In genomic region chr5:97009212-97009898, GRCh38 we compare ENCODE assay signal across 9 cellular contexts.
A peak's percentile ranks its signal among the peaks of the same experiment; 100 is the strongest.
DNase-seq lines count a peak whose midpoint lies in the region; ATAC-seq and TF ChIP-seq lines count a peak whose summit lies in the region.
"Had no signal": no experiment of that assay in that cellular context is flagged by ENCODE, and none has a peak within 500 bp of the region (broad histone marks: within the 10 kb centered on the region; RNA-seq: fewer than 3 reads in every experiment).

No MANE protein-coding gene starts in this region.

- peaks cover 0 to 4% of the 10 kb centered on the region in 2 donors for H3K36me3 ChIP-seq in thyroid gland

- H3K9me3 ChIP-seq in thyroid gland, result no peaks in the 10 kb centered on the region

- intact Hi-C loops in left colon (cut with DNase I, micrococcal nuclease), result loop anchor here in 1 of 2 donors (10.0 kb wide), 2 partner anchors 145 to 155 kb away; no protein-coding TSS in a partner anchor
- intact Hi-C loops in thyroid gland (cut with DNase I), result no loop called here

- H3K27ac ChIP-seq in thyroid gland, result no peak overlapping the region

- no peaks in the 10 kb centered on the region for H3K27me3 ChIP-seq in thyroid gland

- H3K4me1 ChIP-seq in thyroid gland, result no peaks in the 10 kb centered on the region

- DNase-seq in SK-MEL-5 (ENCODE audit: low read depth, low spot score) (peak; percentile 19), left colon (no peak), ecto neural progenitor cell (ENCODE audit: low spot score) (no peak), thyroid gland (no peak), NCI-H2196 treated with DMSO at 0.1 percent for 48 hours (lab: John Stamatoyannopoulos, UW; ENCODE audit: unreplicated experiment) (no peak)
- DNase-seq: IMR-90 had no signal

- no peak for TF ChIP-seq POLR2A in thyroid gland (IDR thresholded peaks at IDR 0.05)

- peak; percentile 75 for ATAC-seq in GM18499 (IDR thresholded peaks at IDR 0.05; ENCODE audit: insufficient read depth, unreplicated experiment)
- ATAC-seq in HG02623 (IDR thresholded peaks at IDR 0.05; ENCODE audit: unreplicated experiment), result peak; percentile 71
- peak; percentile 46 for ATAC-seq in left colon
- no peak for ATAC-seq in HG03280 (IDR thresholded peaks at IDR 0.05; ENCODE audit: unreplicated experiment)

- no peak overlapping the region for H3K4me3 ChIP-seq in thyroid gland (replicated peaks in 1 of 3)

- no peak for TF ChIP-seq CTCF in thyroid gland (IDR thresholded peaks at IDR 0.05)

- 62 to 80% methylated on average over 3 of the region's 3 CpGs for WGBS in thyroid gland, 2 donors

- in situ Hi-C loops in SK-MEL-5 (cut with HindIII; ENCODE audit: low pct_unique_long_range_greater_than_20kb, low sequenced_read_pairs), result no loop called here
